ENCODE assay signal across 32 cellular contexts in the genomic region with DNA sequence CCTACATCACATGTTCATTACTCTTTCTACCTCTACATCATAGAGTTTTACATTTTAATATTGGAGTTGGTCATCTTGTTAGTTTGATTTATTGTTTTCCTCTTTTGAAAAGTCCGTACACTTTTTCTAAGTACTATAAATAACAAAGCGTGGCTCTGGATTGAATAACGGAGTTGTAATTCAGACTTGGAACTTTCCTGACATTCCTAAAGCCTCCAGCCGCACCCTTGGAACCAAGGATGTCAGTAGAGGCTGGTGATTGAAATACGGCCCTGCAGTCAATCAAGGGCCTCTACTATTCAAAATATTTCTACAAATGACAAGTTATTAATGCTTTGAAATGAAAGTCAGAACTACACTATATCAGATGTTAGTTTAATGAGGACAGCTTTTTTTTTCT.
"Had no signal": no experiment of that assay in that cellular context is flagged by ENCODE, and none has a peak within 500 bp of the region (broad histone marks: within the 10 kb centered on the region; RNA-seq: fewer than 3 reads in every experiment).

No MANE protein-coding gene starts in this region.

- H3K9me3 ChIP-seq: adrenal gland, body of pancreas, esophagus muscularis mucosa, gastroesophageal sphincter had no signal

- H3K4me1 Mint-ChIP-seq: activated B cell treated with CpG ODN at 0.5 μM for 24 hours; activated T-helper 17 cell treated with anti-CD3 and anti-CD28 coated beads, Interleukin-2, amount 50 U/mL, for 72 hours; T-helper 17 cell had no signal

- H3K4me1 ChIP-seq: adrenal gland, body of pancreas, esophagus muscularis mucosa, gastroesophageal sphincter had no signal

- H3K36me3 Mint-ChIP-seq: activated naive CD8-positive, alpha-beta T cell had no signal

- H3K27me3 ChIP-seq: adrenal gland, body of pancreas, esophagus muscularis mucosa, gastroesophageal sphincter had no signal

- H3K27ac ChIP-seq: adrenal gland, body of pancreas, esophagus muscularis mucosa, gastroesophageal sphincter, WERI-Rb-1 had no signal

- DNase-seq: activated B cell treated with CpG ODN at 0.5 μM for 24 hours; activated CD4-positive, alpha-beta T cell treated with anti-CD3 and anti-CD28 coated beads for 48 hours; activated CD4-positive, alpha-beta T cell treated with anti-CD3 and anti-CD28 coated beads, Interleukin-2, amount 50 U/mL, for 1 hour; activated CD4-positive, alpha-beta T cell treated with anti-CD3 and anti-CD28 coated beads, Interleukin-2, amount 50 U/mL, for 48 hours; activated CD8-positive, alpha-beta memory T cell treated with anti-CD3 and anti-CD28 coated beads for 24 hours; activated CD8-positive, alpha-beta T cell treated with anti-CD3 and anti-CD28 coated beads for 36 hours; activated effector memory CD4-positive, alpha-beta T cell treated with Interleukin-2 at 50 U/mL for 16 hours; activated gamma-delta T cell treated with Interleukin-2 at 50 U/mL for 16 hours; activated naive CD4-positive, alpha-beta T cell treated with anti-CD3 and anti-CD28 coated beads, Interleukin-2, amount 50 U/mL, for 16 hours; activated naive CD4-positive, alpha-beta T cell treated with Interleukin-2 at 50 U/mL for 16 hours; activated T-cell treated with anti-CD3 and anti-CD28 coated beads, Interleukin-2, amount 50 U/mL, for 4 hours; adrenal gland; amygdala; aorta; body of pancreas; caudate nucleus; cortex of kidney; dermis blood vessel endothelial cell; effector CD4-positive, alpha-beta T cell; effector memory CD8-positive, alpha-beta T cell; erythroblast; foreskin melanocyte; T-helper 1 cell; T-helper 17 cell; T1000; WERI-Rb-1 had no signal

- H3K4me3 ChIP-seq: adrenal gland, body of pancreas, esophagus muscularis mucosa, gastroesophageal sphincter had no signal

- H3K36me3 ChIP-seq: adrenal gland, esophagus muscularis mucosa, gastroesophageal sphincter, WERI-Rb-1 had no signal

- ATAC-seq: activated CD4-positive, CD25-positive, alpha-beta regulatory T cell treated with anti-CD3 and anti-CD28 coated beads, Interleukin-2, amount 50 U/mL, for 24 hours; activated CD8-positive, alpha-beta T cell treated with anti-CD3 and anti-CD28 coated beads for 36 hours; activated T-cell treated with anti-CD3 and anti-CD28 coated beads, Interleukin-2, amount 50 U/mL, for 4 hours; activated T-helper 17 cell treated with anti-CD3 and anti-CD28 coated beads, Interleukin-2, amount 50 U/mL, for 72 hours; body of pancreas; effector memory CD8-positive, alpha-beta T cell; gastroesophageal sphincter; T-helper 17 cell had no signal

- H3K27me3 Mint-ChIP-seq: activated B cell treated with CpG ODN at 0.5 μM for 24 hours; activated T-helper 17 cell treated with anti-CD3 and anti-CD28 coated beads, Interleukin-2, amount 50 U/mL, for 72 hours; effector memory CD8-positive, alpha-beta T cell had no signal

- H3K4me3 Mint-ChIP-seq: activated B cell treated with CpG ODN at 0.5 μM for 24 hours; activated CD8-positive, alpha-beta T cell treated with anti-CD3 and anti-CD28 coated beads for 36 hours; activated naive CD8-positive, alpha-beta T cell; activated T-cell treated with anti-CD3 and anti-CD28 coated beads, Interleukin-2, amount 50 U/mL, for 4 hours; activated T-helper 17 cell treated with anti-CD3 and anti-CD28 coated beads, Interleukin-2, amount 50 U/mL, for 72 hours; effector memory CD8-positive, alpha-beta T cell; T-helper 17 cell; T-helper 2 cell treated with Interferon-gamma antibody and Interleukin-4, amounts not matched to agents 5 μg/mL and 100 μg/mL, for 36 hours had no signal

- H3K27ac Mint-ChIP-seq: activated B cell treated with CpG ODN at 0.5 μM for 24 hours; activated CD8-positive, alpha-beta T cell treated with anti-CD3 and anti-CD28 coated beads for 36 hours; activated naive CD8-positive, alpha-beta T cell; activated T-helper 17 cell treated with anti-CD3 and anti-CD28 coated beads, Interleukin-2, amount 50 U/mL, for 72 hours; effector memory CD8-positive, alpha-beta T cell; T-helper 17 cell; T-helper 2 cell treated with Interferon-gamma antibody and Interleukin-4, amounts not matched to agents 5 μg/mL and 100 μg/mL, for 36 hours had no signal

- H3K9me3 Mint-ChIP-seq: activated CD8-positive, alpha-beta T cell treated with anti-CD3 and anti-CD28 coated beads for 36 hours had no signal
